Comparison of ENCODE assay signal across 8 cellular contexts in genomic region chr17:56960596-56961538, GRCh38. TPM values are rescaled to one million over a fixed set of nuclear protein-coding genes. Genes with fewer than 3 reads are reported as not detected.
A peak's percentile ranks its signal among the peaks of the same experiment; 100 is the strongest.
DNase-seq lines count a peak whose midpoint lies in the region; ATAC-seq, FAIRE-seq and TF ChIP-seq lines count a peak whose summit lies in the region.

Gene COIL, minus strand, starts transcription at chr17:56961050. Its CDS starts 31 bp downstream, at chr17:56961019.

- no peaks in the 10 kb centered on the region for H3K27me3 ChIP-seq in HepG2 (ENCODE audit: control insufficient read depth in 1 of 2, insufficient read depth in 2 of 2, low read length in 2 of 2)

- CTCF ChIA-PET in HepG2 (lab: Yijun Ruan, JAX; ENCODE audit: low intra/inter-chr PET ratio, low total read pairs): interaction anchor here (0.7 to 1.9 kb wide), 3 partner anchors 21 to 369 kb away, joined by 3 to 11 read pairs (median 7); no protein-coding TSS in a partner anchor

- in situ Hi-C loops in HepG2 (cut with HindIII; ENCODE audit: extremely low pct_ligation_motif_present, low pct_unique_long_range_greater_than_20kb): no loop called here

- TF ChIP-seq CTCF in C4-2B (conservative IDR thresholded peaks at IDR 0.05): peak; percentile 99
- TF ChIP-seq CTCF in HepG2 (CRISPR knock-in tag; IDR thresholded peaks at IDR 0.05): peak; percentile 98

- H4K20me1 ChIP-seq in HepG2 (ENCODE audit: insufficient read depth, low read length): no peaks in the 10 kb centered on the region; the same call in 1 of the 2 replicates

- H3K4me1 Mint-ChIP-seq in activated CD4-positive, alpha-beta T cell treated with anti-CD3 and anti-CD28 coated beads, Interleukin-2, amount 10 ng/mL, durations not matched to agents 24 days and 14 days: peaks cover 19% of the 10 kb centered on the region

- TSS peak; percentile 97 for BruUV-seq in HepG2 (replicated peaks; lab: Mats Ljungman, UMichigan)

- H2AFZ ChIP-seq in HepG2 (ENCODE audit: low read length): peak within 1 kb of the TSS; percentile 42

- H3K27ac ChIP-seq in C4-2B: peak within 1 kb of the TSS; percentile 94
- peak within 1 kb of the TSS; percentile 93 for H3K27ac ChIP-seq in HepG2 (ENCODE audit: extremely low read length, insufficient read depth, low read length)

- H3K9me3 Mint-ChIP-seq in activated CD4-positive, alpha-beta T cell treated with anti-CD3 and anti-CD28 coated beads, Interleukin-2, amount 10 ng/mL, durations not matched to agents 24 days and 14 days: no peaks in the 10 kb centered on the region

- peak; percentile 78 to 94 for TF ChIP-seq POLR2A in HepG2 (IDR thresholded peaks at IDR 0.05; ENCODE audit: insufficient read depth in 1 of 2, low read depth in 2 of 2, low read length in 2 of 2)

- H3K4me1 ChIP-seq in HepG2 (ENCODE audit: insufficient read depth, low read length): peaks cover 55% of the 10 kb centered on the region

- WGBS in HepG2 (ENCODE audit: low lambda C conversion rate): 6% methylated on average over 55 of the region's 59 CpGs

- peak; percentile 76 for FAIRE-seq in HepG2 (lab: Jason Lieb, UNC)

- peaks cover 23% of the 10 kb centered on the region for H3K79me2 ChIP-seq in HepG2 (ENCODE audit: insufficient read depth, low read length)

- H3K36me3 ChIP-seq in HepG2 (replicated peaks in 1 of 2; ENCODE audit: control insufficient read depth in 1 of 2, insufficient read depth in 2 of 2, low read length in 2 of 2): no peaks in the 10 kb centered on the region; a peak in 2 of 5 replicates

- H3K9ac ChIP-seq in HepG2 (ENCODE audit: insufficient read depth, low read depth, low read length): peak within 1 kb of the TSS; percentile 92

- H3K27ac Mint-ChIP-seq in activated CD4-positive, alpha-beta T cell treated with anti-CD3 and anti-CD28 coated beads, Interleukin-2, amount 10 ng/mL, durations not matched to agents 24 days and 14 days: peak within 1 kb of the TSS; percentile 85

- intact Hi-C loops in activated CD4-positive, alpha-beta T cell treated with anti-CD3 and anti-CD28 coated beads, Interleukin-2, amount 10 ng/mL, durations not matched to agents 24 days and 14 days (cut with micrococcal nuclease): loop anchor here (1.0 to 2.0 kb wide), 2 partner anchors 17 to 128 kb away; partner anchors contain the start of genes C17orf67 and SCPEP1
- intact Hi-C loops in HepG2 (cut with micrococcal nuclease; ENCODE audit: unreplicated experiment): no loop called here

- peak; percentile 89 for ATAC-seq in GM19324 (IDR thresholded peaks at IDR 0.05; ENCODE audit: low FRiP score, unreplicated experiment)
- ATAC-seq in HG03469 (IDR thresholded peaks at IDR 0.05; ENCODE audit: unreplicated experiment): peak; percentile 84
- ATAC-seq in HepG2: peak; percentile 99

- peak within 1 kb of the TSS; percentile 72 to 92 (median 82) for H3K4me3 ChIP-seq in HepG2 (replicated peaks in 1 of 3; ENCODE audit: insufficient read depth in 1 of 3, low read depth in 2 of 3, low read length in 3 of 3)

- no peaks in the 10 kb centered on the region for H3K9me3 ChIP-seq in HepG2 (ENCODE audit: low read length)

- peak; percentile 86 for TF ChIP-seq RAD21 in HepG2 (CRISPR knock-in tag; IDR thresholded peaks at IDR 0.05)

- peaks cover 2% of the 10 kb centered on the region for H3K27me3 Mint-ChIP-seq in activated CD4-positive, alpha-beta T cell treated with anti-CD3 and anti-CD28 coated beads, Interleukin-2, amount 10 ng/mL, durations not matched to agents 24 days and 14 days

- H3K4me2 ChIP-seq in HepG2 (ENCODE audit: low read depth, low read length): peak within 1 kb of the TSS; percentile 62

- DNase-seq in NCI-H526 (lab: John Stamatoyannopoulos, UW): peak; percentile 81 to 95
- DNase-seq in activated CD4-positive, alpha-beta T cell treated with anti-CD3 and anti-CD28 coated beads, Interleukin-2, amount 10 ng/mL, durations not matched to agents 24 days and 14 days: peak; percentile 98
- DNase-seq in cortex of kidney (lab: John Stamatoyannopoulos, UW): peak; percentile 26
- DNase-seq in HepG2 (ENCODE audit: low spot score): peak; percentile 92
- peak; percentile 95 for DNase-seq in stimulated activated CD4-positive, alpha-beta T cell treated with anti-CD3 and anti-CD28 coated beads, Interleukin-4, amount 100 ng/mL, for 1 hour

- peaks cover 6% of the 10 kb centered on the region for H3K36me3 Mint-ChIP-seq in activated CD4-positive, alpha-beta T cell treated with anti-CD3 and anti-CD28 coated beads, Interleukin-2, amount 10 ng/mL, durations not matched to agents 24 days and 14 days (ENCODE audit: low read depth)

- TF ChIP-seq EP300 in HepG2 (IDR thresholded peaks at IDR 0.05; ENCODE audit: low read depth in 2 of 2, low read length in 2 of 2) (no peak), HepG2 (CRISPR knock-in tag; IDR thresholded peaks at IDR 0.05; ENCODE audit: borderline replicate concordance) (no peak; the same call in 1 of the 2 replicates)

- POLR2A ChIA-PET in HepG2 (lab: Yijun Ruan, JAX): interaction anchor here (0.8 to 2.4 kb wide), 4 partner anchors 17 to 127 kb away, joined by 3 to 17 read pairs (median 6); partner anchors contain the start of genes C17orf67, DGKE, SCPEP1 and TRIM25

- H3K4me3 Mint-ChIP-seq in activated CD4-positive, alpha-beta T cell treated with anti-CD3 and anti-CD28 coated beads, Interleukin-2, amount 10 ng/mL, durations not matched to agents 24 days and 14 days: peak within 1 kb of the TSS; percentile 84

TF ChIP-seq in HepG2, 621 proteins besides CTCF, POLR2A, EP300 and RAD21 (continues in another document):
- TF ChIP-seq TERF1 (CRISPR knock-in tag; IDR thresholded peaks at IDR 0.05) (no peak), ISL2 (CRISPR knock-in tag; IDR thresholded peaks at IDR 0.05) (peak; percentile 69), MNT (IDR thresholded peaks at IDR 0.05) (peak; percentile 50), POLR2AphosphoS2 (IDR thresholded peaks at IDR 0.05; ENCODE audit: low read depth, low read length) (no peak)

RNA-seq across cellular contexts. Expression of gene COIL, which starts in this region (rescaled TPM):
- total RNA-seq in activated CD4-positive, alpha-beta T cell treated with anti-CD3 and anti-CD28 coated beads, Interleukin-2, amount 10 ng/mL, durations not matched to agents 24 days and 14 days: 23.1 and 23.3 TPM in 2 replicates
- 29.4 and 39.0 TPM in 2 replicates for total RNA-seq in HepG2 (2016; rRNA removed; fragmentation: Illumina TruSeq; extraction: Trizol)
- 6.3 and 7.1 TPM in 2 replicates for total RNA-seq in HepG2 (2016; cell fraction: cytosol; rRNA removed; fragmentation: Illumina TruSeq; extraction: Trizol; ENCODE audit: low read depth)
- total RNA-seq in HepG2 (2016; cell fraction: insoluble cytoplasmic fraction; rRNA removed; fragmentation: Illumina TruSeq; extraction: Trizol): 30.1 and 39.1 TPM in 2 replicates
- total RNA-seq in HepG2 (2016; cell fraction: membrane; rRNA removed; fragmentation: Illumina TruSeq; extraction: Trizol): 15.5 and 19.2 TPM in 2 replicates
- 22.5 and 22.8 TPM in 2 replicates for total RNA-seq in HepG2 (2016; cell fraction: nucleus; rRNA removed; fragmentation: Illumina TruSeq; extraction: Trizol)
- polyA plus RNA-seq in HepG2 (2011; rRNA removed): 5.7 and 8.1 TPM in 2 replicates
- 3.4 and 4.6 TPM in 2 replicates for polyA plus RNA-seq in HepG2 (2011; cell fraction: cytosol; rRNA removed)
- 4.1 and 5.2 TPM in 2 replicates for polyA plus RNA-seq in HepG2 (2011; cell fraction: nucleus; rRNA removed)
- polyA plus RNA-seq in HepG2 (2012): 9.5 and 14.7 TPM in 2 replicates
- polyA plus RNA-seq in HepG2 (2016; cell fraction: cytosol; fragmentation: Illumina TruSeq; extraction: Trizol; ENCODE audit: low read depth): 3.3 and 3.7 TPM in 2 replicates
- polyA plus RNA-seq in HepG2 (2016; cell fraction: insoluble cytoplasmic fraction; fragmentation: Illumina TruSeq; extraction: Trizol; ENCODE audit: low read depth): 35.9 and 36.8 TPM in 2 replicates
- 6.7 and 7.4 TPM in 2 replicates for polyA plus RNA-seq in HepG2 (2016; cell fraction: membrane; fragmentation: Illumina TruSeq; extraction: Trizol; ENCODE audit: low read depth)
- 29.1 and 29.2 TPM in 2 replicates for polyA plus RNA-seq in HepG2 (2016; cell fraction: nucleus; fragmentation: Illumina TruSeq; extraction: Trizol; ENCODE audit: insufficient read depth, low read depth)
- 4.9 and 6.4 TPM in 2 replicates for polyA minus RNA-seq in HepG2 (2011; rRNA and poly(A)+ RNA removed; ENCODE audit: low replicate concordance)
- polyA minus RNA-seq in HepG2 (2011; cell fraction: cytosol; rRNA and poly(A)+ RNA removed): 3.8 and 4.4 TPM in 2 replicates
- 9.0 and 10.3 TPM in 2 replicates for polyA minus RNA-seq in HepG2 (2011; cell fraction: nucleus; rRNA and poly(A)+ RNA removed)

Comparison
In these comparisons a context has a peak if more than half of its experiments do, and no peak if none do; other contexts are left out.
1. Peak in every context shown above with its lines: DNase-seq, ATAC-seq, H3K4me3 ChIP-seq and H3K27ac ChIP-seq.
2. DNase-seq: peak in every context shown above with its lines; median percentile 98 in activated CD4-positive, alpha-beta T cell treated with anti-CD3 and anti-CD28 coated beads, Interleukin-2, amount 10 ng/mL, durations not matched to agents 24 days and 14 days; 95 in stimulated activated CD4-positive, alpha-beta T cell treated with anti-CD3 and anti-CD28 coated beads, Interleukin-4, amount 100 ng/mL, for 1 hour; 92 in HepG2; 88 in NCI-H526; 26 in cortex of kidney.